8 cellular contexts compared by ENCODE assay signal in the genomic region with DNA sequence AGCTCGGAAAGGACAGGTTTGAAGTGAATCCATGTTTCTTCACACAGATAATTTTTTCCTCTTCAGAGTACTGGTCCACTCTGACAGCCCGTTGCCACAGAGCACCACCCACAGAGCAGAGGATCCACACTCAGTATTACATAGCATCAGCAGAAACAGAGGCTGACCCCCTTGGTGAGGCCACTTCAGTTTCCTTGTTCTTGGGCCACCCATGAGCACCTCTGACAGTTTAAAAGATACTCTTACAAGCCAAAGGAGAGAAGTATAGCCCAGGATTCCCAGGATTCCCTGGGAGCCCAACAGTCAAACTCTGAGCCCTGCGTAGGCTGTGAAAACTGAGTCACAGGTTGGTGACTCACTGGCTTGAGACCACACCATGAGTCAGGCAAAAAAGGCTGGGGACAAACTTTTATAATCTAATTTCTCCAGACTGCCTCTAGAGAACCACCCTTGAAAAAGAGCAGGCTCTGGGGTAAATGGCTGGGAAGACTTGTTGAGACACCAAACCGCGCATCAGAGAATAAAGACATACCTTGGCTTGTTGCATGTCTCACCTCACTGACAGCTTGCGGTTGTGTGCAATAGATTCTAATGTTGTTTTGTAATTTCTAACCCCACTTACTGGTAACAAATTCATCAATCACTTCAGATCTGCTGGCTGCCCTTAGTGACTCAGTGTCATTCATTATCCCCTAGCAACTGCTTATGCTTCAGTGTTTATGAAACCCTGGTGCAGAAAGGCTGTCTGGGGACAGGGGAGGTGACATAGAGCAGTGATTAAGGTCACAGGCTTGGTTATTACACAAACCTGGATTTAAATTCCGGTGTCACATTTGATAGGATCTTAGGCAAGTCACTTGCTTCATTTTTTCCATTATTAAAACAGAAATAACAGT. TPM values are rescaled to one million over a fixed set of nuclear protein-coding genes. Genes with fewer than 3 reads are reported as not detected.
A peak's percentile ranks its signal among the peaks of the same experiment; 100 is the strongest.
DNase-seq lines count a peak whose midpoint lies in the region; TF ChIP-seq lines count a peak whose summit lies in the region.

No MANE protein-coding gene starts in this region.

- peaks cover 62% of the 10 kb centered on the region for H3K79me1 ChIP-seq in trophoblast cell (ENCODE audit: low read length)

- H4K12ac ChIP-seq in trophoblast cell (ENCODE audit: low read depth, low read length), result no peak overlapping the region

- no peak for TF ChIP-seq CTCF in GM13976 (IDR thresholded peaks at IDR 0.05; ENCODE audit: borderline replicate concordance, control extremely low read depth, extremely low read depth, insufficient read depth, missing control alignments)

- H2BK5ac ChIP-seq in trophoblast cell (ENCODE audit: low read depth, low read length, poor library complexity), result peak overlapping the region; percentile 61

- H4K91ac ChIP-seq in trophoblast cell (ENCODE audit: low read depth, low read length), result peak overlapping the region; percentile 82

- H3K27ac ChIP-seq in trophoblast cell (ENCODE audit: low read depth, low read length), result peak overlapping the region; percentile 76

- H3K9me3 ChIP-seq in endocrine pancreas (ENCODE audit: control insufficient read depth, low read length), result no peaks in the 10 kb centered on the region
- H3K9me3 ChIP-seq in trophoblast cell (ENCODE audit: insufficient read depth, low read depth, low read length), result no peaks in the 10 kb centered on the region

- in situ Hi-C loops in GM13976 (cut with MboI; ENCODE audit: low sequenced_read_pairs, unreplicated experiment), result no loop called here

- no peak overlapping the region for H3K4me2 ChIP-seq in trophoblast cell (ENCODE audit: low read length)

- no peak overlapping the region for H3K9ac ChIP-seq in endocrine pancreas (ENCODE audit: control insufficient read depth, insufficient read depth, low read length)
- no peak overlapping the region for H3K9ac ChIP-seq in trophoblast cell (ENCODE audit: low read length)

- H3K14ac ChIP-seq in trophoblast cell (ENCODE audit: low read length), result peak overlapping the region; percentile 31

- H3K79me2 ChIP-seq in trophoblast cell (ENCODE audit: control insufficient read depth, insufficient read depth, low read length, poor library complexity), result peaks cover 6% of the 10 kb centered on the region

- H3K36me3 ChIP-seq in endocrine pancreas (ENCODE audit: control insufficient read depth, insufficient read depth, low read length) (no peaks in the 10 kb centered on the region), trophoblast cell (ENCODE audit: control insufficient read depth in 1 of 2, insufficient read depth in 2 of 2, low read length in 2 of 2) (no peaks in the 10 kb centered on the region)

- H2AFZ ChIP-seq in trophoblast cell (ENCODE audit: insufficient read depth, low read length, poor library complexity), result no peak overlapping the region

- H3K18ac ChIP-seq in trophoblast cell (ENCODE audit: low read length), result peak overlapping the region; percentile 28

- peak overlapping the region; percentile 18 for H3K4ac ChIP-seq in trophoblast cell (ENCODE audit: low read depth, low read length)

- DNase-seq in A172 (ENCODE audit: low spot score) (peak; percentile 94), H4 (ENCODE audit: low spot score) (peak; percentile 93), SK-N-DZ (ENCODE audit: low spot score) (peak; percentile 57), trophoblast cell (peak; percentile 85 to 89), NAMALWA (ENCODE audit: low spot score) (no peak), iPS-NIHi7 (ENCODE audit: extremely low spot score) (no peak), GM13976 (ENCODE audit: low spot score) (no peak)

- H2AK5ac ChIP-seq in trophoblast cell (ENCODE audit: low read length), result no peak overlapping the region

- WGBS in trophoblast cell (ENCODE audit: extremely low coverage, insufficient coverage, insufficient read length), result no CpG with 5 or more reads among the region's 7 CpGs

- H4K8ac ChIP-seq in trophoblast cell (ENCODE audit: low read depth, low read length), result peak overlapping the region; percentile 27

- peaks cover 20% of the 10 kb centered on the region for H3K4me1 ChIP-seq in endocrine pancreas (ENCODE audit: control insufficient read depth, insufficient read depth, low read length)
- peaks cover 41 to 59% of the 10 kb centered on the region in 2 experiments for H3K4me1 ChIP-seq in trophoblast cell (ENCODE audit: control insufficient read depth in 1 of 2, insufficient read depth in 2 of 2, low read length in 2 of 2)

- H3K4me3 ChIP-seq in endocrine pancreas (ENCODE audit: control insufficient read depth, insufficient read depth, low read length) (peak overlapping the region; percentile 54), trophoblast cell (ENCODE audit: low read depth, low read length) (no peak overlapping the region)

- H3K27me3 ChIP-seq in endocrine pancreas (ENCODE audit: control insufficient read depth, insufficient read depth, low read length) (no peaks in the 10 kb centered on the region), trophoblast cell (ENCODE audit: insufficient read depth, low read length) (no peaks in the 10 kb centered on the region)

- H2BK12ac ChIP-seq in trophoblast cell (ENCODE audit: low read length), result peak overlapping the region; percentile 72

- H3K23ac ChIP-seq in trophoblast cell (ENCODE audit: low read length), result no peak overlapping the region

- peak overlapping the region; percentile 69 for H2BK120ac ChIP-seq in trophoblast cell (ENCODE audit: insufficient read depth, low read length, poor library complexity)

RNA-seq across cellular contexts. Expression of a gene that starts 56.9 kb away (rescaled TPM):
- total RNA-seq in A172 (2014; rRNA removed; shearing (Covaris generic)), result 184 and 229 TPM in 2 replicates
- 113 and 125 TPM in 2 replicates for total RNA-seq in H4 (2014; rRNA removed; shearing (Covaris generic))
- polyA plus RNA-seq in SK-N-DZ (2014; cell fraction: cytosol; rRNA removed), result 3.0 and 5.2 TPM in 2 replicates
- 0.87 and 1.3 TPM in 2 replicates for polyA plus RNA-seq in SK-N-DZ (2014; cell fraction: nucleus; rRNA removed)
- polyA plus RNA-seq in trophoblast cell (2013), result 180 and 185 TPM in 2 replicates

Comparison
In these comparisons a context has a peak if more than half of its experiments do, and no peak if none do; other contexts are left out.
1. DNase-seq: peak in A172 (single experiment), H4 (single experiment), SK-N-DZ (single experiment) and trophoblast cell (2 of 2); none in NAMALWA (single experiment), iPS-NIHi7 (single experiment) and GM13976 (single experiment).